ENCODE assay signal across 1 cellular context in genomic region chrX:107154787-107155620, GRCh38.
TF ChIP-seq lines count a peak whose summit lies in the region.

No MANE protein-coding gene starts in this region.

TF ChIP-seq in IMR-90, 13 proteins besides CTCF, POLR2A, EP300 and RAD21:
- no peak for TF ChIP-seq FOS (IDR thresholded peaks at IDR 0.05; ENCODE audit: low read depth, low read length)
